Comparison of ENCODE assay signal across 8 cellular contexts in the genomic region with DNA sequence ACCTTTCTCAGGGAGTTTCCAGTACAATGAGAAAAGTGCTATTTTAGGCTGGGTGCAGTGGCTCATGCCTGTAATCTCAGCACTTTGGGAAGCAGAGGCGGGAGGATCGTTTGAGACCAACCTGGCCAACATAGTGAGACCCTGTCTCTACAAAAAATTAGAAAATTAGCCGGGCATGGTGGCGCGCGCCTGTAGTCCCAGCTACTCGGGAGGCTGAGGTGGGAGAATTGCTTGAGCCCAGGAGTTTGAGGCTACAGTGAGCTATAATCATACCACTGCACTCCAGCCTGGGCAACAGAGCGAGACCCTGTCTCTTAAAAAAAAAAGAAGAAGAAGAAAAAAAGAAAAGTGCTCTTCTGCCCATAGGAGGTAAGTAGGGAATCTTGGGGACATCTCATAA. TPM values are rescaled to one million over a fixed set of nuclear protein-coding genes. Genes with fewer than 3 reads are reported as not detected.
DNase-seq lines count a peak whose midpoint lies in the region; ATAC-seq and TF ChIP-seq lines count a peak whose summit lies in the region.
"Not testable (repeated sequence)": the region's sequence is repeated elsewhere in the genome, so short reads cannot be mapped to it uniquely, and the experiment has no call there.

No MANE protein-coding gene starts in this region.

- intact Hi-C loops in activated CD8-positive, alpha-beta T cell treated with anti-CD3 and anti-CD28 coated beads for 36 hours (cut with micrococcal nuclease); left ventricle myocardium superior (cut with micrococcal nuclease); posterior vena cava (cut with DNase I); aorta (cut with DNase I): not testable (repeated sequence)

- TF ChIP-seq CTCF in activated CD8-positive, alpha-beta T cell treated with anti-CD3 and anti-CD28 coated beads for 36 hours (IDR thresholded peaks at IDR 0.05) = not testable (repeated sequence)

- WGBS in aorta, 2 donors = 95 to 96% methylated on average over 8 of the region's 8 CpGs

- ATAC-seq in CD4-positive, CD25-positive, alpha-beta regulatory T cell (ENCODE audit: low read depth in 2 of 2); activated CD8-positive, alpha-beta T cell treated with anti-CD3 and anti-CD28 coated beads for 36 hours; central memory CD8-positive, alpha-beta T cell (replicated peaks; ENCODE audit: extremely low read depth, poor library complexity, severe bottlenecking); left ventricle myocardium superior; aorta (ENCODE audit: low FRiP score): not testable (repeated sequence)

- H3K36me3 ChIP-seq in CD4-positive, CD25-positive, alpha-beta regulatory T cell (ENCODE audit: control insufficient read depth, insufficient read depth, low read length) = peaks cover 55% of the 10 kb centered on the region
- peaks cover 0 to 25% of the 10 kb centered on the region in 2 donors for H3K36me3 ChIP-seq in aorta (ENCODE audit: control insufficient read depth in 1 of 2, insufficient read depth in 2 of 2, low read length in 1 of 2)

- CTCF ChIA-PET in activated CD8-positive, alpha-beta T cell treated with anti-CD3 and anti-CD28 coated beads for 36 hours (lab: Charles Lee) = not testable (repeated sequence)

- H3K27me3 Mint-ChIP-seq in CD4-positive, CD25-positive, alpha-beta regulatory T cell; IgD-negative memory B cell; activated CD8-positive, alpha-beta T cell treated with anti-CD3 and anti-CD28 coated beads for 36 hours; central memory CD8-positive, alpha-beta T cell: not testable (repeated sequence)

- H3K9me3 ChIP-seq in CD4-positive, CD25-positive, alpha-beta regulatory T cell (ENCODE audit: control insufficient read depth in 2 of 2, low read length in 2 of 2); aorta (ENCODE audit: control insufficient read depth, low read length): not testable (repeated sequence)

- H3K4me3 Mint-ChIP-seq in CD4-positive, CD25-positive, alpha-beta regulatory T cell; IgD-negative memory B cell; activated CD8-positive, alpha-beta T cell treated with anti-CD3 and anti-CD28 coated beads for 36 hours; central memory CD8-positive, alpha-beta T cell: not testable (repeated sequence)

- peaks cover 38% of the 10 kb centered on the region for H3K36me3 Mint-ChIP-seq in CD4-positive, CD25-positive, alpha-beta regulatory T cell
- H3K36me3 Mint-ChIP-seq in IgD-negative memory B cell = not testable (repeated sequence)
- peaks cover 27% of the 10 kb centered on the region for H3K36me3 Mint-ChIP-seq in activated CD8-positive, alpha-beta T cell treated with anti-CD3 and anti-CD28 coated beads for 36 hours (ENCODE audit: low read depth)
- H3K36me3 Mint-ChIP-seq in central memory CD8-positive, alpha-beta T cell (ENCODE audit: insufficient read depth) = peaks cover 57% of the 10 kb centered on the region

- POLR2A ChIA-PET in activated CD8-positive, alpha-beta T cell treated with anti-CD3 and anti-CD28 coated beads for 36 hours (lab: Charles Lee) = interaction anchor here (0.8 to 8.4 kb wide), 4 partner anchors 8 to 15 kb away, joined by 5 to 110 read pairs (median 10); partner anchors contain the start of genes CHCHD1, NDST2 and ZSWIM8

- DNase-seq in CD4-positive, CD25-positive, alpha-beta regulatory T cell; activated CD8-positive, alpha-beta T cell treated with anti-CD3 and anti-CD28 coated beads for 36 hours; central memory CD8-positive, alpha-beta T cell (ENCODE audit: low spot score in 2 of 2): not testable (repeated sequence)
- peak; percentile 31 for DNase-seq in activated effector memory CD4-positive, alpha-beta T cell treated with anti-CD3 and anti-CD28 coated beads, Interleukin-2, amount 50 U/mL, for 16 hours
- DNase-seq in left ventricle myocardium superior (peak; percentile 5), posterior vena cava (ENCODE audit: low spot score) (peak; percentile 16), aorta (peak; percentile 28 to 33)

- H3K4me3 ChIP-seq in CD4-positive, CD25-positive, alpha-beta regulatory T cell (ENCODE audit: low read depth, low read length); aorta (ENCODE audit: low read length in 2 of 2): not testable (repeated sequence)

- not testable (repeated sequence) for H3K27me3 ChIP-seq in CD4-positive, CD25-positive, alpha-beta regulatory T cell (ENCODE audit: control insufficient read depth, insufficient read depth, low read length); aorta (ENCODE audit: control insufficient read depth in 1 of 2, insufficient read depth in 2 of 2, low read length in 1 of 2)

- H3K27ac Mint-ChIP-seq in CD4-positive, CD25-positive, alpha-beta regulatory T cell = peak overlapping the region in 2 of 3 donors; percentile 33 to 75
- peak overlapping the region in 2 of 3 donors; percentile 41 to 54 for H3K27ac Mint-ChIP-seq in IgD-negative memory B cell
- H3K27ac Mint-ChIP-seq in activated CD8-positive, alpha-beta T cell treated with anti-CD3 and anti-CD28 coated beads for 36 hours = peak overlapping the region; percentile 7
- H3K27ac Mint-ChIP-seq in central memory CD8-positive, alpha-beta T cell (ENCODE audit: low read depth) = peak overlapping the region; percentile 59

- H3K4me1 Mint-ChIP-seq in CD4-positive, CD25-positive, alpha-beta regulatory T cell; IgD-negative memory B cell; activated CD8-positive, alpha-beta T cell treated with anti-CD3 and anti-CD28 coated beads for 36 hours (ENCODE audit: low read depth): not testable (repeated sequence)
- peaks cover 15% of the 10 kb centered on the region for H3K4me1 Mint-ChIP-seq in central memory CD8-positive, alpha-beta T cell

- not testable (repeated sequence) for H3K9me3 Mint-ChIP-seq in CD4-positive, CD25-positive, alpha-beta regulatory T cell; IgD-negative memory B cell; activated CD8-positive, alpha-beta T cell treated with anti-CD3 and anti-CD28 coated beads for 36 hours; central memory CD8-positive, alpha-beta T cell

- not testable (repeated sequence) for H3K27ac ChIP-seq in CD4-positive, CD25-positive, alpha-beta regulatory T cell (ENCODE audit: insufficient read depth, low read length, poor library complexity, severe bottlenecking); aorta (ENCODE audit: low read depth in 1 of 2, low read length in 2 of 2)

- not testable (repeated sequence) for H3K4me1 ChIP-seq in CD4-positive, CD25-positive, alpha-beta regulatory T cell (ENCODE audit: control insufficient read depth, insufficient read depth, low read length, poor library complexity, severe bottlenecking); aorta (ENCODE audit: control insufficient read depth in 1 of 2, insufficient read depth in 2 of 2, low read length in 2 of 2)

RNA-seq across cellular contexts. Expression of gene ZSWIM8, which starts 10.6 kb away (rescaled TPM):
- total RNA-seq in CD4-positive, CD25-positive, alpha-beta regulatory T cell = 95.5 TPM
- 10 to 100 TPM in 3 of 4 donors, 1 to 10 TPM in 1; 6.0 to 14.9 (median 11.8) TPM for polyA plus RNA-seq in CD4-positive, CD25-positive, alpha-beta regulatory T cell
- 15.2 TPM for polyA plus RNA-seq in IgD-negative memory B cell
- 10 to 100 TPM; 30.0 to 41.0 TPM for total RNA-seq in activated CD8-positive, alpha-beta T cell treated with anti-CD3 and anti-CD28 coated beads for 36 hours
- 53.9 TPM for total RNA-seq in left ventricle myocardium superior
- 10 to 100 TPM; 73.4 to 92.0 TPM for total RNA-seq in posterior vena cava
- 100 to 1,000 TPM; 116 to 137 TPM for total RNA-seq in aorta
- 100 to 1,000 TPM in 1 of 2 donors, 10 to 100 TPM in 1; 75.1 to 314 TPM for polyA plus RNA-seq in aorta

RNA-seq across cellular contexts. Expression of gene CHCHD1, which starts 14.2 kb away (rescaled TPM):
- 6.3 TPM for total RNA-seq in CD4-positive, CD25-positive, alpha-beta regulatory T cell
- polyA plus RNA-seq in CD4-positive, CD25-positive, alpha-beta regulatory T cell = 10 to 100 TPM; 63.6 to 79.3 (median 70.0) TPM
- polyA plus RNA-seq in IgD-negative memory B cell (54.4 TPM), aorta (10 to 100 TPM; 30.2 to 58.9 TPM)
- 10 to 100 TPM; 28.9 to 33.0 TPM for total RNA-seq in activated CD8-positive, alpha-beta T cell treated with anti-CD3 and anti-CD28 coated beads for 36 hours
- total RNA-seq in left ventricle myocardium superior (29.2 TPM), posterior vena cava (10 to 100 TPM; 15.1 to 18.8 TPM), aorta (10 to 100 TPM; 13.2 to 13.7 TPM)

RNA-seq across cellular contexts. Expression of gene NDST2, which starts 15.4 kb away (rescaled TPM):
- 74.4 TPM for total RNA-seq in CD4-positive, CD25-positive, alpha-beta regulatory T cell
- polyA plus RNA-seq in CD4-positive, CD25-positive, alpha-beta regulatory T cell = 10 to 100 TPM; 20.6 to 28.5 (median 24.6) TPM
- polyA plus RNA-seq in IgD-negative memory B cell (21.4 TPM), aorta (10 to 100 TPM in 1 of 2 donors, 1 to 10 TPM in 1; 2.1 to 23.2 TPM)
- 10 to 100 TPM; 51.1 to 53.5 TPM for total RNA-seq in activated CD8-positive, alpha-beta T cell treated with anti-CD3 and anti-CD28 coated beads for 36 hours
- total RNA-seq in left ventricle myocardium superior (11.7 TPM), posterior vena cava (10 to 100 TPM; 23.4 to 24.4 TPM), aorta (10 to 100 TPM; 31.9 to 55.6 TPM)

RNA-seq across cellular contexts. Expression of gene SEC24C, which starts 51.9 kb away (rescaled TPM):
- total RNA-seq in CD4-positive, CD25-positive, alpha-beta regulatory T cell = 78.2 TPM
- polyA plus RNA-seq in CD4-positive, CD25-positive, alpha-beta regulatory T cell = 10 to 100 TPM; 30.2 to 39.3 (median 36.9) TPM
- polyA plus RNA-seq in IgD-negative memory B cell (31.8 TPM), aorta (10 to 100 TPM; 13.5 to 49.4 TPM)
- 10 to 100 TPM; 87.5 to 88.7 TPM for total RNA-seq in activated CD8-positive, alpha-beta T cell treated with anti-CD3 and anti-CD28 coated beads for 36 hours
- total RNA-seq in left ventricle myocardium superior (50.5 TPM), posterior vena cava (10 to 100 TPM; 51.3 to 51.4 TPM), aorta (10 to 100 TPM; 61.4 to 69.3 TPM)

Comparison
In these comparisons a context has a peak if more than half of its experiments do, and no peak if none do; other contexts are left out.
1. H3K27ac Mint-ChIP-seq: peak in every context shown above with its lines; median percentile 59 in central memory CD8-positive, alpha-beta T cell; 54 in CD4-positive, CD25-positive, alpha-beta regulatory T cell; 48 in IgD-negative memory B cell; 7 in activated CD8-positive, alpha-beta T cell treated with anti-CD3 and anti-CD28 coated beads for 36 hours.